Comparison of ENCODE assay signal across 10 cellular contexts in genomic region chr22:32079110-32080089, GRCh38. TPM values are rescaled to one million over a fixed set of nuclear protein-coding genes. Genes with fewer than 3 reads are reported as not detected.
A peak's percentile ranks its signal among the peaks of the same experiment; 100 is the strongest.
DNase-seq lines count a peak whose midpoint lies in the region; ATAC-seq and TF ChIP-seq lines count a peak whose summit lies in the region.
"Had no signal": no experiment of that assay in that cellular context is flagged by ENCODE, and none has a peak within 500 bp of the region (broad histone marks: within the 10 kb centered on the region; RNA-seq: fewer than 3 reads in every experiment).

No MANE protein-coding gene starts in this region.

- peak overlapping the region in 4 of 12 donors; percentile 2 to 31 (median 14) for H3K27ac ChIP-seq in heart left ventricle
- H3K27ac ChIP-seq in gastrocnemius medialis = no peak overlapping the region

- H3K4me1 ChIP-seq in heart left ventricle (peaks cover 0 to 43% (median 13%) of the 10 kb centered on the region in 12 donors), gastrocnemius medialis (peaks cover 20 to 22% of the 10 kb centered on the region in 2 donors)

- peak; percentile 37 for DNase-seq in H7
- peak; percentile 35 to 59 for DNase-seq in SW 1271 (lab: John Stamatoyannopoulos, UW)
- no peak for DNase-seq in heart left ventricle
- DNase-seq in gastrocnemius medialis = peak; percentile 16 to 31
- no peak for DNase-seq in SHP77 treated with DMSO at 0.1 percent for 48 hours (lab: John Stamatoyannopoulos, UW)
- no peak for DNase-seq in activated CD4-positive, alpha-beta memory T cell treated with anti-CD3 and anti-CD28 coated beads, Interleukin-2, amount 10 ng/mL, durations not matched to agents 7 days and 5 days
- DNase-seq: KG1 had no signal

- POLR2A ChIA-PET in activated CD4-positive, alpha-beta memory T cell treated with anti-CD3 and anti-CD28 coated beads, Interleukin-2, amount 10 ng/mL, durations not matched to agents 7 days and 5 days (lab: Charles Lee) = no interaction called here

- H3K27me3 ChIP-seq in H7 (ENCODE audit: control insufficient read depth, insufficient read depth, low read length) (no peaks in the 10 kb centered on the region; the same call in 1 of the 2 replicates), heart left ventricle (peaks cover 0 to 1% (median 0%) of the 10 kb centered on the region in 9 donors), gastrocnemius medialis (no peaks in the 10 kb centered on the region)

- H3K4me3 ChIP-seq in H7 (ENCODE audit: insufficient read depth, low read depth, low read length) (no peak overlapping the region), heart left ventricle (no peak overlapping the region), gastrocnemius medialis (no peak overlapping the region)

- H3K36me3 ChIP-seq in H7 (replicated peaks; ENCODE audit: control insufficient read depth, insufficient read depth, low read length) (no peaks in the 10 kb centered on the region), heart left ventricle (peaks cover 0 to 18% (median 0%) of the 10 kb centered on the region in 9 donors), gastrocnemius medialis (no peaks in the 10 kb centered on the region)

- no peaks in the 10 kb centered on the region for H3K36me3 Mint-ChIP-seq in activated CD4-positive, alpha-beta memory T cell treated with anti-CD3 and anti-CD28 coated beads, Interleukin-2, amount 10 ng/mL, durations not matched to agents 7 days and 5 days (ENCODE audit: low read depth)

- ATAC-seq in heart left ventricle = peak; percentile 43 to 72 (median 59)
- peak; percentile 90 to 93 for ATAC-seq in gastrocnemius medialis
- ATAC-seq in HG03469 (IDR thresholded peaks at IDR 0.05; ENCODE audit: unreplicated experiment) = no peak
- ATAC-seq in GM18907 (IDR thresholded peaks at IDR 0.05; ENCODE audit: unreplicated experiment) = no peak

- intact Hi-C loops in heart left ventricle (cut with DNase I) (loop anchor here in 9 of 10 donors (2.0 to 10.0 kb wide), 5 partner anchors 55 to 103 kb away; no protein-coding TSS in a partner anchor), gastrocnemius medialis (cut with DNase I; ENCODE audit: low total_unique reads) (loop anchor here (1.0 to 2.0 kb wide), 2 partner anchors 73 to 109 kb away; no protein-coding TSS in a partner anchor)

- H3K9me3 ChIP-seq in heart left ventricle (no peaks in the 10 kb centered on the region), gastrocnemius medialis (no peaks in the 10 kb centered on the region)

- H3K4me1 Mint-ChIP-seq in activated CD4-positive, alpha-beta memory T cell treated with anti-CD3 and anti-CD28 coated beads, Interleukin-2, amount 10 ng/mL, durations not matched to agents 7 days and 5 days = peaks cover 4% of the 10 kb centered on the region

- TF ChIP-seq POLR2A in heart left ventricle (IDR thresholded peaks at IDR 0.05) = no peak
- no peak for TF ChIP-seq POLR2A in gastrocnemius medialis (IDR thresholded peaks at IDR 0.05)

- in situ Hi-C loops in gastrocnemius medialis (cut with MboI; ENCODE audit: low sequenced_read_pairs in 4 of 4) = loop anchor here (5.0 to 10.0 kb wide), 2 partner anchors 102 to 105 kb away; no protein-coding TSS in a partner anchor

- 16 to 28% (median 24%) methylated on average over 7 of the region's 7 CpGs for WGBS in heart left ventricle, 4 donors

- H3K9me3 Mint-ChIP-seq in activated CD4-positive, alpha-beta memory T cell treated with anti-CD3 and anti-CD28 coated beads, Interleukin-2, amount 10 ng/mL, durations not matched to agents 7 days and 5 days = no peaks in the 10 kb centered on the region

- no peak overlapping the region for H3K4me3 Mint-ChIP-seq in activated CD4-positive, alpha-beta memory T cell treated with anti-CD3 and anti-CD28 coated beads, Interleukin-2, amount 10 ng/mL, durations not matched to agents 7 days and 5 days

- peaks cover 31% of the 10 kb centered on the region for H3K27me3 Mint-ChIP-seq in activated CD4-positive, alpha-beta memory T cell treated with anti-CD3 and anti-CD28 coated beads, Interleukin-2, amount 10 ng/mL, durations not matched to agents 7 days and 5 days

- TF ChIP-seq CTCF in heart left ventricle (IDR thresholded peaks at IDR 0.05) = no peak
- TF ChIP-seq CTCF in gastrocnemius medialis (IDR thresholded peaks at IDR 0.05 in 4 of 5, conservative IDR thresholded peaks at IDR 0.05 in 1 of 5) = no peak

- CTCF ChIA-PET in activated CD4-positive, alpha-beta memory T cell treated with anti-CD3 and anti-CD28 coated beads, Interleukin-2, amount 10 ng/mL, durations not matched to agents 7 days and 5 days (lab: Charles Lee) = interaction anchor here (3.3 to 4.9 kb wide), 2 partner anchors 101 to 109 kb away, joined by 14 to 39 read pairs; no protein-coding TSS in a partner anchor

- no peak overlapping the region for H3K27ac Mint-ChIP-seq in activated CD4-positive, alpha-beta memory T cell treated with anti-CD3 and anti-CD28 coated beads, Interleukin-2, amount 10 ng/mL, durations not matched to agents 7 days and 5 days

RNA-seq across cellular contexts. Expression of gene SLC5A1, which starts 36.3 kb away (rescaled TPM):
- total RNA-seq in H7 (2014; rRNA removed; shearing (Covaris generic)) = not detected in 2 replicates
- total RNA-seq in heart left ventricle = 100 to 1,000 TPM in 6 of 9 donors, 10 to 100 TPM in 3; 66.0 to 181 (median 112) TPM
- 10 to 100 TPM; 22.1 to 54.5 TPM for polyA plus RNA-seq in heart left ventricle
- under 1 TPM in 1 of 4 donors, not detected in 3; 0.24 TPM for total RNA-seq in gastrocnemius medialis
- total RNA-seq in activated CD4-positive, alpha-beta memory T cell treated with anti-CD3 and anti-CD28 coated beads, Interleukin-2, amount 10 ng/mL, durations not matched to agents 7 days and 5 days = not detected
- total RNA-seq: activated CD8-positive, alpha-beta memory T cell treated with anti-CD3 and anti-CD28 coated beads for 36 hours had no signal

Comparison
In these comparisons a context has a peak if more than half of its experiments do, and no peak if none do; other contexts are left out.
1. DNase-seq: peak in H7 (single experiment), SW 1271 (2 of 2) and gastrocnemius medialis (2 of 2); none in heart left ventricle (0 of 5), SHP77 treated with DMSO at 0.1 percent for 48 hours (single experiment) and activated CD4-positive, alpha-beta memory T cell treated with anti-CD3 and anti-CD28 coated beads, Interleukin-2, amount 10 ng/mL, durations not matched to agents 7 days and 5 days (single experiment).
2. ATAC-seq: peak in heart left ventricle (4 of 4) and gastrocnemius medialis (2 of 2); none in HG03469 (single experiment) and GM18907 (single experiment).
3. RNA of gene SLC5A1, which starts 36.3 kb away (total RNA-seq): 66.0 to 181 TPM in heart left ventricle; 0.24 TPM in gastrocnemius medialis, not detected in H7 and not detected in activated CD4-positive, alpha-beta memory T cell treated with anti-CD3 and anti-CD28 coated beads, Interleukin-2, amount 10 ng/mL, durations not matched to agents 7 days and 5 days; every median in the first group is over 10 times any median in the second.